ENCODE assay signal across 12 cellular contexts in the genomic region with DNA sequence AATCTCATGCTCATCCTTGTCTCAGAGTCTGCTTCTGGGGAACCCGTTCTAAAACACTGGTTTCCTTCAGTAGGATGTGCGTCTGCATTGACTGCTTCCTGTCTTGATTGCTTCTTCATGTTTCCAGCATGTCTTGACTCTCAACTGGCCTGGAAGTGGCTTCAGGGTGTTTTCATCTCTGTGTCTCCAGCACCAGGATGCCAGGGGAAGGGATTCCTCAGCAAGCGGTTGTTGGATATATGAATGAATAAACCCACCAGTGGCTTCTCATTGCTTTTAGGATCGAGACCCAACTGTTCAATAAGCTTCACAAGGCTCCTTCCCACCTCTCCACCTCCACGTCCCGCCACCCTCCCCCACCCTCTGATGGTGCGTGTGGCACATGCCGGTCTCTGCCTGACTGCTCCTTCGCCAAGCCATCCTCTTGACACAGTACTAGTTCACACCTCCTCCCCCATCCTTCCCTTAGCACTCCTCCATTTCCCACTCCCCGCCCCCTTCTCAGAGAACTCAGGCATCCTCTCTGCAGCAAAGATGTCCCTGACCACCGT.
A peak's percentile ranks its signal among the peaks of the same experiment; 100 is the strongest.
DNase-seq lines count a peak whose midpoint lies in the region; ATAC-seq lines count a peak whose summit lies in the region.
"Had no signal": no experiment of that assay in that cellular context is flagged by ENCODE, and none has a peak within 500 bp of the region (broad histone marks: within the 10 kb centered on the region; RNA-seq: fewer than 3 reads in every experiment).

No MANE protein-coding gene starts in this region.

- no peaks in the 10 kb centered on the region for H3K27me3 ChIP-seq in effector memory CD4-positive, alpha-beta T cell (replicated peaks; ENCODE audit: control insufficient read depth, insufficient read depth, low read length, poor library complexity, severe bottlenecking)

- peaks cover 6% of the 10 kb centered on the region for H3K36me3 Mint-ChIP-seq in stimulated activated effector memory CD8-positive, alpha-beta T cell treated with anti-CD3 and anti-CD28 coated beads, Interleukin-12 subunit alpha, Interleukin-12 subunit beta, amount 100 ng/mL, for 72 hours

- no peaks in the 10 kb centered on the region for H3K9me3 Mint-ChIP-seq in stimulated activated effector memory CD8-positive, alpha-beta T cell treated with anti-CD3 and anti-CD28 coated beads, Interleukin-12 subunit alpha, Interleukin-12 subunit beta, amount 100 ng/mL, for 72 hours

- peak; percentile 27 for DNase-seq in NK-92 treated with Interleukin-12 subunit alpha and Interleukin-12 subunit beta, amount 100 ng/mL, for 24 hours (lab: John Stamatoyannopoulos, UW)
- DNase-seq in NK-92 (lab: John Stamatoyannopoulos, UW; ENCODE audit: unreplicated experiment) (no peak), T-helper 9 cell (peak; percentile 25), NAMALWA (ENCODE audit: low spot score) (no peak)
- DNase-seq in effector memory CD4-positive, alpha-beta T cell = peak; percentile 22 to 33 (median 32)
- no peak for DNase-seq in stimulated activated effector memory CD8-positive, alpha-beta T cell treated with anti-CD3 and anti-CD28 coated beads, Interleukin-12 subunit alpha, Interleukin-12 subunit beta, amount 100 ng/mL, for 72 hours (ENCODE audit: low spot score in 2 of 2)
- DNase-seq: caudate nucleus, NCI-H1105 treated with DMSO at 0.1 percent for 48 hours, NCI-H526 had no signal

- H3K4me3 Mint-ChIP-seq in stimulated activated effector memory CD8-positive, alpha-beta T cell treated with anti-CD3 and anti-CD28 coated beads, Interleukin-12 subunit alpha, Interleukin-12 subunit beta, amount 100 ng/mL, for 72 hours = peak overlapping the region; percentile 66

- peak; percentile 66 for ATAC-seq in stimulated activated effector memory CD8-positive, alpha-beta T cell treated with anti-CD3 and anti-CD28 coated beads, Interleukin-12 subunit alpha, Interleukin-12 subunit beta, amount 100 ng/mL, for 72 hours
- ATAC-seq in GM18858 (IDR thresholded peaks at IDR 0.05; ENCODE audit: unreplicated experiment) = no peak
- no peak for ATAC-seq in HG03045 (IDR thresholded peaks at IDR 0.05; ENCODE audit: unreplicated experiment)

- peaks cover 60% of the 10 kb centered on the region for H3K4me1 Mint-ChIP-seq in stimulated activated effector memory CD8-positive, alpha-beta T cell treated with anti-CD3 and anti-CD28 coated beads, Interleukin-12 subunit alpha, Interleukin-12 subunit beta, amount 100 ng/mL, for 72 hours

- H3K27ac ChIP-seq in effector memory CD4-positive, alpha-beta T cell (ENCODE audit: insufficient read depth, low read length, poor library complexity, severe bottlenecking) = no peak overlapping the region
- H3K27ac ChIP-seq: 22Rv1 had no signal

- H3K36me3 ChIP-seq in effector memory CD4-positive, alpha-beta T cell (ENCODE audit: control insufficient read depth, insufficient read depth, low read length) = no peaks in the 10 kb centered on the region

- H3K4me1 ChIP-seq in effector memory CD4-positive, alpha-beta T cell (ENCODE audit: control insufficient read depth, insufficient read depth, low read length, poor library complexity, severe bottlenecking) = peaks cover 48% of the 10 kb centered on the region

- H3K4me3 ChIP-seq in effector memory CD4-positive, alpha-beta T cell (ENCODE audit: insufficient read depth, low read depth, low read length, poor library complexity, severe bottlenecking) = peak overlapping the region; percentile 13

- H3K9me3 ChIP-seq in effector memory CD4-positive, alpha-beta T cell (ENCODE audit: control insufficient read depth, low read length) = no peaks in the 10 kb centered on the region

- H3K27ac Mint-ChIP-seq in stimulated activated effector memory CD8-positive, alpha-beta T cell treated with anti-CD3 and anti-CD28 coated beads, Interleukin-12 subunit alpha, Interleukin-12 subunit beta, amount 100 ng/mL, for 72 hours = peak overlapping the region; percentile 3

Comparison
In these comparisons a context has a peak if more than half of its experiments do, and no peak if none do; other contexts are left out.
1. DNase-seq: peak in NK-92 treated with Interleukin-12 subunit alpha and Interleukin-12 subunit beta, amount 100 ng/mL, for 24 hours (single experiment), T-helper 9 cell (single experiment) and effector memory CD4-positive, alpha-beta T cell (3 of 3); none in NK-92 (single experiment), stimulated activated effector memory CD8-positive, alpha-beta T cell treated with anti-CD3 and anti-CD28 coated beads, Interleukin-12 subunit alpha, Interleukin-12 subunit beta, amount 100 ng/mL, for 72 hours (0 of 2) and NAMALWA (single experiment).